In the genomic region with DNA sequence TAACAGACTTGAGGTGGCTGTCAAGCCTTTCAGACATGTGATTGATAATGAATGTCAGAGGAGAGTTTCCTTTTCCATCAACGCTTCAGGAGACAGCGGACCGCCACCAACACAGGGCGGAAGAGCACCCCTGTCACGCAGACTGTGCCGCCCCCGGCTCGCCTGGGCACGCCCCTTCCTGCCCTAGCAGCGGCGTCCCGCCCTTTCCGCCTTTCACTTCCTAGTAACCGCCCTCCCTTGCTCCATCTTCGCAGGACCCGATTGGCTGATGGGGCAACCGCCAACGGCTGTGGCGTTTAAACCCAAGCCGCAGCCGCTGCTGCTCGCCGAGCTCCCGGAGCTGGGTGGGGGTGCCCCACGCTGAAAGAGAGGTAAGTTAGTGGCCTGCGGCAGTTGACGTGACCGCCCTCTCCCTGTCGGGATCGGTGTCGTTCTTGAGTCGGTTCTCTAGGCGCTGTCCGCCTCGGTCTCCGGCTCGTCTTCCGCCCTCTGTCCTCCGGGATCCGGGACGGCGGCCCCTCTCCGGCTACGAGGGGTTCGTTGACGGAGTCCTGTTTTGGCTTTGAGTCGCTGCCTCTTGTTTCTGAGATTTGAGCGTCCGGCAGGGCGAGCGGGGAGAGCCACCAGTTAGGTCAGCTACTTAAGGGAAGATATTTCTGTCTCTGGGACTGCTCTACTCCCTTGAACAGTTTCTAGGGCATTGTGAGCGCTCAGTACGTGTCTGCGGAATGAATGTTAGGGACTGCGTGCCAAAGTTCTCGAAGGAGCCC, we compare ENCODE assay signal across 8 cellular contexts. TPM values are rescaled to one million over a fixed set of nuclear protein-coding genes. Genes with fewer than 3 reads are reported as not detected.
DNase-seq lines count a peak whose midpoint lies in the region; FAIRE-seq and TF ChIP-seq lines count a peak whose summit lies in the region.

A gene with protein sequence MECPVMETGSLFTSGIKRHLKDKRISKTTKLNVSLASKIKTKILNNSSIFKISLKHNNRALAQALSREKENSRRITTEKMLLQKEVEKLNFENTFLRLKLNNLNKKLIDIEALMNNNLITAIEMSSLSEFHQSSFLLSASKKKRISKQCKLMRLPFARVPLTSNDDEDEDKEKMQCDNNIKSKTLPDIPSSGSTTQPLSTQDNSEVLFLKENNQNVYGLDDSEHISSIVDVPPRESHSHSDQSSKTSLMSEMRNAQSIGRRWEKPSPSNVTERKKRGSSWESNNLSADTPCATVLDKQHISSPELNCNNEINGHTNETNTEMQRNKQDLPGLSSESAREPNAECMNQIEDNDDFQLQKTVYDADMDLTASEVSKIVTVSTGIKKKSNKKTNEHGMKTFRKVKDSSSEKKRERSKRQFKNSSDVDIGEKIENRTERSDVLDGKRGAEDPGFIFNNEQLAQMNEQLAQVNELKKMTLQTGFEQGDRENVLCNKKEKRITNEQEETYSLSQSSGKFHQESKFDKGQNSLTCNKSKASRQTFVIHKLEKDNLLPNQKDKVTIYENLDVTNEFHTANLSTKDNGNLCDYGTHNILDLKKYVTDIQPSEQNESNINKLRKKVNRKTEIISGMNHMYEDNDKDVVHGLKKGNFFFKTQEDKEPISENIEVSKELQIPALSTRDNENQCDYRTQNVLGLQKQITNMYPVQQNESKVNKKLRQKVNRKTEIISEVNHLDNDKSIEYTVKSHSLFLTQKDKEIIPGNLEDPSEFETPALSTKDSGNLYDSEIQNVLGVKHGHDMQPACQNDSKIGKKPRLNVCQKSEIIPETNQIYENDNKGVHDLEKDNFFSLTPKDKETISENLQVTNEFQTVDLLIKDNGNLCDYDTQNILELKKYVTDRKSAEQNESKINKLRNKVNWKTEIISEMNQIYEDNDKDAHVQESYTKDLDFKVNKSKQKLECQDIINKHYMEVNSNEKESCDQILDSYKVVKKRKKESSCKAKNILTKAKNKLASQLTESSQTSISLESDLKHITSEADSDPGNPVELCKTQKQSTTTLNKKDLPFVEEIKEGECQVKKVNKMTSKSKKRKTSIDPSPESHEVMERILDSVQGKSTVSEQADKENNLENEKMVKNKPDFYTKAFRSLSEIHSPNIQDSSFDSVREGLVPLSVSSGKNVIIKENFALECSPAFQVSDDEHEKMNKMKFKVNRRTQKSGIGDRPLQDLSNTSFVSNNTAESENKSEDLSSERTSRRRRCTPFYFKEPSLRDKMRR (plus strand): TSS at position 326 of the 770 bp plus-strand sequence. CDS start 6,769 bp downstream, outside the sequence.

- H2AFZ ChIP-seq in GM23248 (peak within 1 kb of the TSS; percentile 83), Karpas-422 (ENCODE audit: low read length) (peak within 1 kb of the TSS; percentile 64)

- peak within 1 kb of the TSS; percentile 98 for H3K4me3 ChIP-seq in DOHH2 (ENCODE audit: low read length)
- H3K4me3 ChIP-seq in GM23248, result peak within 1 kb of the TSS; percentile 89
- H3K4me3 ChIP-seq in Karpas-422 (ENCODE audit: low read length), result peak within 1 kb of the TSS; percentile 82
- H3K4me3 ChIP-seq in esophagus (ENCODE audit: low read depth in 1 of 2, low read length in 2 of 2), result peak within 1 kb of the TSS; percentile 76 to 82
- peak within 1 kb of the TSS; percentile 78 to 85 for H3K4me3 ChIP-seq in muscle layer of colon (ENCODE audit: low read depth in 1 of 2, low read length in 2 of 2)

- H3K4me2 ChIP-seq in DOHH2 (ENCODE audit: low read length) (peak within 1 kb of the TSS; percentile 95), GM23248 (ENCODE audit: unreplicated experiment) (peak within 1 kb of the TSS; percentile 85), Karpas-422 (ENCODE audit: low read depth, low read length, poor library complexity, severe bottlenecking) (peak within 1 kb of the TSS; percentile 93)

- H3K36me3 ChIP-seq in DOHH2 (ENCODE audit: control insufficient read depth, low read length) (peaks cover 14% of the 10 kb centered on the region), GM23248 (ENCODE audit: low read depth) (no peaks in the 10 kb centered on the region), Karpas-422 (ENCODE audit: insufficient read depth, low read length) (no peaks in the 10 kb centered on the region), esophagus (ENCODE audit: control insufficient read depth in 2 of 2, insufficient read depth in 2 of 2, low read length in 1 of 2) (no peaks in the 10 kb centered on the region), muscle layer of colon (ENCODE audit: insufficient read depth, low read length) (no peaks in the 10 kb centered on the region)

- H3F3A ChIP-seq in DOHH2 (ENCODE audit: control insufficient read depth, insufficient read depth) (no peaks in the 10 kb centered on the region), GM23248 (ENCODE audit: insufficient read depth) (no peaks in the 10 kb centered on the region)

- FAIRE-seq in RCC 7860 (lab: Jason Lieb, UNC), result peak; percentile 91

- DNase-seq in GM23248 (peak; percentile 99), Karpas-422 (peak; percentile 98), RCC 7860 (ENCODE audit: low spot score) (peak; percentile 88)
- peak; percentile 96 to 98 for DNase-seq in activated T-cell treated with anti-CD3 and anti-CD28 coated beads, Interleukin-2, amount 50 U/mL, for 48 hours
- peak; percentile 90 to 91 for DNase-seq in stimulated activated CD8-positive, alpha-beta memory T cell treated with anti-CD3 and anti-CD28 coated beads, Interleukin-7, amount 100 ng/mL, for 1 hour (ENCODE audit: low read depth in 2 of 2)

- H3K9ac ChIP-seq in GM23248, result peak within 1 kb of the TSS; percentile 76
- H3K9ac ChIP-seq in Karpas-422 (ENCODE audit: low read length), result peak within 1 kb of the TSS; percentile 84
- peak within 1 kb of the TSS; percentile 55 for H3K9ac ChIP-seq in muscle layer of colon (ENCODE audit: low read length)

- peak; percentile 19 for TF ChIP-seq CTCF in DOHH2 (IDR thresholded peaks at IDR 0.05; ENCODE audit: low read depth, low read length, poor library complexity, severe bottlenecking)

- H3K27ac ChIP-seq in DOHH2 (ENCODE audit: low read depth, low read length) (peak within 1 kb of the TSS; percentile 57), GM23248 (peak within 1 kb of the TSS; percentile 44), Karpas-422 (ENCODE audit: low read length) (peak within 1 kb of the TSS; percentile 69), esophagus (ENCODE audit: low read depth in 2 of 2, low read length in 1 of 2) (peak within 1 kb of the TSS in 1 of 2 donors; percentile 63), muscle layer of colon (ENCODE audit: low read depth, low read length) (peak within 1 kb of the TSS; percentile 64)

- H3K27me3 ChIP-seq in DOHH2 (ENCODE audit: control insufficient read depth, low read length), result no peaks in the 10 kb centered on the region
- H3K27me3 ChIP-seq in GM23248 (replicated peaks; ENCODE audit: insufficient read depth), result no peaks in the 10 kb centered on the region
- H3K27me3 ChIP-seq in Karpas-422 (ENCODE audit: low read length), result no peaks in the 10 kb centered on the region
- no peaks in the 10 kb centered on the region for H3K27me3 ChIP-seq in esophagus (ENCODE audit: control insufficient read depth in 1 of 2, insufficient read depth in 2 of 2, low read length in 2 of 2)
- no peaks in the 10 kb centered on the region for H3K27me3 ChIP-seq in muscle layer of colon (ENCODE audit: control insufficient read depth in 1 of 2, insufficient read depth in 2 of 2, low read length in 2 of 2)

- H4K20me1 ChIP-seq in DOHH2 (ENCODE audit: control insufficient read depth, insufficient read depth, low read depth, low read length) (no peaks in the 10 kb centered on the region), GM23248 (ENCODE audit: insufficient read depth) (no peaks in the 10 kb centered on the region), Karpas-422 (ENCODE audit: insufficient read depth, low read depth, low read length) (no peaks in the 10 kb centered on the region)

- 1% methylated on average over 54 to 56 of the region's 56 CpGs for WGBS in GM23248 (ENCODE audit: low coverage in 1 of 2, low lambda C conversion rate in 2 of 2, missing lambda C conversion rate in 2 of 2), 2 experiments
- WGBS in esophagus, 2 donors, result 0% methylated on average over 56 of the region's 56 CpGs

- H3K4me1 ChIP-seq in DOHH2 (ENCODE audit: control insufficient read depth, low read length) (peaks cover 27% of the 10 kb centered on the region), GM23248 (ENCODE audit: insufficient read depth) (peaks cover 12% of the 10 kb centered on the region; the same call in 1 of the 2 replicates), Karpas-422 (ENCODE audit: low read length) (peaks cover 34% of the 10 kb centered on the region), esophagus (ENCODE audit: control insufficient read depth in 2 of 2, insufficient read depth in 2 of 2, low read length in 1 of 2) (peaks cover 0 to 2% of the 10 kb centered on the region in 2 donors), muscle layer of colon (ENCODE audit: insufficient read depth, low read length) (peaks cover 6% of the 10 kb centered on the region)

- H3K9me3 ChIP-seq in DOHH2 (ENCODE audit: control insufficient read depth, insufficient read depth, low read length), result no peaks in the 10 kb centered on the region
- no peaks in the 10 kb centered on the region for H3K9me3 ChIP-seq in GM23248 (ENCODE audit: low read depth)
- no peaks in the 10 kb centered on the region for H3K9me3 ChIP-seq in Karpas-422 (ENCODE audit: low read length)
- no peaks in the 10 kb centered on the region for H3K9me3 ChIP-seq in esophagus (ENCODE audit: control insufficient read depth in 2 of 2, insufficient read depth in 1 of 2, low read depth in 1 of 2, low read length in 1 of 2)
- H3K9me3 ChIP-seq in muscle layer of colon (ENCODE audit: low read length), result no peaks in the 10 kb centered on the region

- no peaks in the 10 kb centered on the region for H3K9me2 ChIP-seq in DOHH2 (replicated peaks; ENCODE audit: control insufficient read depth, low read length)
- H3K9me2 ChIP-seq in GM23248 (ENCODE audit: insufficient read depth), result no peaks in the 10 kb centered on the region
- no peaks in the 10 kb centered on the region for H3K9me2 ChIP-seq in Karpas-422 (replicated peaks; ENCODE audit: insufficient read depth, low read length)

- in situ Hi-C loops in GM23248 (cut with MboI), result no loop called here

- H3K79me2 ChIP-seq in DOHH2 (ENCODE audit: control insufficient read depth, low read length), result peaks cover 49% of the 10 kb centered on the region
- peaks cover 47% of the 10 kb centered on the region for H3K79me2 ChIP-seq in GM23248 (ENCODE audit: insufficient read depth)
- peaks cover 50% of the 10 kb centered on the region for H3K79me2 ChIP-seq in Karpas-422 (ENCODE audit: low read length)

RNA-seq across cellular contexts. Expression of the gene that starts here (rescaled TPM):
- total RNA-seq in GM23248 (2014; rRNA removed; shearing (Covaris generic)), result 6.2 and 6.3 TPM in 2 replicates
- polyA plus RNA-seq in GM23248 (2016; fragmentation: Nextera tagmentation; extraction: Ambion mirVana) (11.7 and 14.5 TPM in 2 replicates), esophagus (1 to 10 TPM; 1.3 to 2.5 TPM)
- 14.3 and 32.3 TPM in 2 replicates for total RNA-seq in Karpas-422 (2014; rRNA removed; shearing (Covaris generic); ENCODE audit: low replicate concordance)
